34 cellular contexts compared by ENCODE assay signal in genomic region chr17:53646835-53647234, GRCh38.
"Had no signal": no experiment of that assay in that cellular context is flagged by ENCODE, and none has a peak within 500 bp of the region (broad histone marks: within the 10 kb centered on the region; RNA-seq: fewer than 3 reads in every experiment).

No MANE protein-coding gene starts in this region.

- H3K4me1 ChIP-seq: adrenal gland, ascending aorta, body of pancreas, breast epithelium had no signal

- FAIRE-seq: astrocyte, bronchial epithelial cell had no signal

- DNase-seq: activated effector memory CD4-positive, alpha-beta T cell treated with anti-CD3 and anti-CD28 coated beads, Interleukin-2, amount 50 U/mL, for 16 hours; activated effector memory CD4-positive, alpha-beta T cell treated with Interleukin-2 at 50 U/mL for 16 hours; activated gamma-delta T cell; activated gamma-delta T cell treated with Interleukin-2 at 50 U/mL for 16 hours; activated naive CD4-positive, alpha-beta T cell; activated naive CD4-positive, alpha-beta T cell treated with anti-CD3 and anti-CD28 coated beads for 36 hours; activated naive CD4-positive, alpha-beta T cell treated with anti-CD3 and anti-CD28 coated beads, Interleukin-2, amount 10 ng/mL, durations not matched to agents 7 days and 5 days; activated naive CD4-positive, alpha-beta T cell treated with anti-CD3 and anti-CD28 coated beads, Interleukin-2, amount 50 U/mL, for 16 hours; activated naive CD4-positive, alpha-beta T cell treated with Interleukin-2 at 50 U/mL for 16 hours; activated naive CD8-positive, alpha-beta T cell treated with anti-CD3 and anti-CD28 coated beads for 36 hours; activated naive CD8-positive, alpha-beta T cell treated with anti-CD3 and anti-CD28 coated beads, Interleukin-2, amount 10 ng/mL, durations not matched to agents 7 days and 5 days; activated naive CD8-positive, alpha-beta T cell treated with anti-CD3 and anti-CD28 coated beads, Interleukin-2, amount 50 U/mL, for 24 hours; activated T-cell treated with anti-CD3 and anti-CD28 coated beads, Interleukin-2, amount 50 U/mL, for 1 hour; activated T-cell treated with anti-CD3 and anti-CD28 coated beads, Interleukin-2, amount 50 U/mL, for 24 hours; activated T-cell treated with anti-CD3 and anti-CD28 coated beads, Interleukin-2, amount 50 U/mL, for 4 hours; activated T-cell treated with anti-CD3 and anti-CD28 coated beads, Interleukin-2, amount 50 U/mL, for 48 hours; activated T-cell treated with anti-CD3 and anti-CD28 coated beads, Interleukin-2, amount 50 U/mL, for 72 hours; adrenal gland; amniotic stem cell; amygdala; anterior cingulate cortex; aorta; body of pancreas; brain microvascular endothelial cell; caudate nucleus; central memory CD4-positive, alpha-beta T cell; cerebellar nuclear complex had no signal

- H3K4me3 ChIP-seq: adrenal gland, ascending aorta, body of pancreas, breast epithelium, cardiac muscle cell had no signal

- H3K9me3 ChIP-seq: adrenal gland, ascending aorta, body of pancreas had no signal

- H3K36me3 ChIP-seq: adrenal gland, ascending aorta, brain microvascular endothelial cell, breast epithelium, cardiac muscle cell had no signal

- H3K27ac ChIP-seq: adrenal gland, ascending aorta, body of pancreas, brain microvascular endothelial cell, breast epithelium, cardiac muscle cell had no signal

- ATAC-seq: activated naive CD4-positive, alpha-beta T cell treated with anti-CD3 and anti-CD28 coated beads, Interleukin-2, amount 50 U/mL, for 72 hours; activated naive CD8-positive, alpha-beta T cell treated with anti-CD3 and anti-CD28 coated beads, Interleukin-2, amount 50 U/mL, for 24 hours; activated T-cell treated with anti-CD3 and anti-CD28 coated beads, Interleukin-2, amount 50 U/mL, for 4 hours; activated T-cell treated with anti-CD3 and anti-CD28 coated beads, Interleukin-2, amount 50 U/mL, for 72 hours; activated T-helper 17 cell treated with anti-CD3 and anti-CD28 coated beads, Interleukin-2, amount 50 U/mL, for 72 hours; body of pancreas had no signal

- H3K27me3 ChIP-seq: adrenal gland, ascending aorta, body of pancreas, brain microvascular endothelial cell, breast epithelium, cardiac muscle cell had no signal
